In genomic region chr19:54518844-54519243, GRCh38 we compare ENCODE assay signal across 9 cellular contexts. TPM values are rescaled to one million over a fixed set of nuclear protein-coding genes. Genes with fewer than 3 reads are reported as not detected.
A peak's percentile ranks its signal among the peaks of the same experiment; 100 is the strongest.
DNase-seq lines count a peak whose midpoint lies in the region; ATAC-seq and TF ChIP-seq lines count a peak whose summit lies in the region.
"Had no signal": no experiment of that assay in that cellular context is flagged by ENCODE, and none has a peak within 500 bp of the region (broad histone marks: within the 10 kb centered on the region; RNA-seq: fewer than 3 reads in every experiment).

No MANE protein-coding gene starts in this region.

- peaks cover 0 to 27% (median 0%) of the 10 kb centered on the region in 11 experiments; a peak in 7 of 22 replicates for H3K27me3 ChIP-seq in BLaER1 treated with 17β-estradiol and CSF1 and Interleukin-3, amounts not matched to agents 10 nM and 100 nM

- peaks cover 64% of the 10 kb centered on the region for H3K4me1 Mint-ChIP-seq in activated T-cell treated with anti-CD3 and anti-CD28 coated beads, Interleukin-2, amount 50 U/mL, for 72 hours (ENCODE audit: low read depth)

- H3K27ac Mint-ChIP-seq in activated T-cell treated with anti-CD3 and anti-CD28 coated beads, Interleukin-2, amount 50 U/mL, for 72 hours, result no peak overlapping the region

- H3K9ac ChIP-seq in BLaER1 treated with 17β-estradiol and CSF1 and Interleukin-3, amounts not matched to agents 10 nM and 100 nM, result peak overlapping the region in 6 of 11 experiments; percentile 18 to 72 (median 68); a peak in 13 of 22 replicates

- peak; percentile 37 to 61 for DNase-seq in activated T-cell treated with anti-CD3 and anti-CD28 coated beads, Interleukin-2, amount 50 U/mL, for 72 hours
- DNase-seq in lower leg skin (ENCODE audit: low spot score in 2 of 2) (no peak), medulla oblongata (ENCODE audit: extremely low spot score) (no peak), left colon (no peak), DMS114 treated with DMSO at 0.1 percent for 48 hours (lab: John Stamatoyannopoulos, UW; ENCODE audit: unreplicated experiment) (no peak)

- no peaks in the 10 kb centered on the region for H3K36me3 ChIP-seq in BLaER1 treated with 17β-estradiol and CSF1 and Interleukin-3, amounts not matched to agents 10 nM and 100 nM

- H3K4me3 ChIP-seq in BLaER1 treated with 17β-estradiol and CSF1 and Interleukin-3, amounts not matched to agents 10 nM and 100 nM, result no peak overlapping the region; a peak in 2 of 20 replicates
- no peak overlapping the region for H3K4me3 ChIP-seq in lower leg skin (ENCODE audit: low read depth, poor library complexity, severe bottlenecking)

- peak overlapping the region; percentile 46 to 84 for H3K4me3 Mint-ChIP-seq in activated T-cell treated with anti-CD3 and anti-CD28 coated beads, Interleukin-2, amount 50 U/mL, for 72 hours

- TF ChIP-seq POLR2A in lower leg skin (IDR thresholded peaks at IDR 0.05), result no peak

- TF ChIP-seq CTCF in lower leg skin (IDR thresholded peaks at IDR 0.05), result no peak

- no peaks in the 10 kb centered on the region for H3K36me3 Mint-ChIP-seq in activated T-cell treated with anti-CD3 and anti-CD28 coated beads, Interleukin-2, amount 50 U/mL, for 72 hours (ENCODE audit: insufficient read depth in 2 of 2)

- peaks cover 53 to 70% (median 64%) of the 10 kb centered on the region in 10 experiments for H3K4me1 ChIP-seq in BLaER1 treated with 17β-estradiol and CSF1 and Interleukin-3, amounts not matched to agents 10 nM and 100 nM

- no peaks in the 10 kb centered on the region for H3K9me3 ChIP-seq in BLaER1 treated with 17β-estradiol and CSF1 and Interleukin-3, amounts not matched to agents 10 nM and 100 nM (replicated peaks in 1 of 11)

- WGBS in lower leg skin, 2 donors, result 63 to 65% methylated on average over 5 of the region's 5 CpGs

- intact Hi-C loops in lower leg skin (cut with DNase I; ENCODE audit: low total_unique reads), result no loop called here
- intact Hi-C loops in left colon (cut with DNase I, micrococcal nuclease), result no loop called here

- peaks cover 21% of the 10 kb centered on the region for H3K27me3 Mint-ChIP-seq in activated T-cell treated with anti-CD3 and anti-CD28 coated beads, Interleukin-2, amount 50 U/mL, for 72 hours (ENCODE audit: low read depth)

- peak overlapping the region in 8 of 11 experiments; percentile 27 to 83 (median 74); a peak in 14 of 22 replicates for H3K27ac ChIP-seq in BLaER1 treated with 17β-estradiol and CSF1 and Interleukin-3, amounts not matched to agents 10 nM and 100 nM

- H4K20me1 ChIP-seq in BLaER1 treated with 17β-estradiol and CSF1 and Interleukin-3, amounts not matched to agents 10 nM and 100 nM, result no peaks in the 10 kb centered on the region

- ATAC-seq in GM18502 (IDR thresholded peaks at IDR 0.05; ENCODE audit: poor library complexity, unreplicated experiment) (peak; percentile 66), HG03565 (IDR thresholded peaks at IDR 0.05; ENCODE audit: unreplicated experiment) (peak; percentile 47), left colon (no peak)
- peak; percentile 84 to 87 for ATAC-seq in activated T-cell treated with anti-CD3 and anti-CD28 coated beads, Interleukin-2, amount 50 U/mL, for 72 hours (replicated peaks in 1 of 2)

- H3K4me2 ChIP-seq in BLaER1 treated with 17β-estradiol and CSF1 and Interleukin-3, amounts not matched to agents 10 nM and 100 nM, result peak overlapping the region in 10 of 11 experiments; percentile 59 to 96 (median 88); a peak in 20 of 22 replicates

- peaks cover 0 to 2% of the 10 kb centered on the region in 2 donors for H3K9me3 Mint-ChIP-seq in activated T-cell treated with anti-CD3 and anti-CD28 coated beads, Interleukin-2, amount 50 U/mL, for 72 hours

RNA-seq across cellular contexts. Expression of gene LAIR2, which starts 16.2 kb away (rescaled TPM):
- total RNA-seq in activated T-cell treated with anti-CD3 and anti-CD28 coated beads, Interleukin-2, amount 50 U/mL, for 72 hours, result 10 to 100 TPM in 1 of 2 donors, under 1 TPM in 1; 0.83 to 14.2 TPM
- not detected for total RNA-seq in lower leg skin
- not detected for total RNA-seq in left colon

RNA-seq across cellular contexts. Expression of gene CDC42EP5, which starts 45.7 kb away (rescaled TPM):
- under 1 TPM in 1 of 2 donors, not detected in 1; 0.30 TPM for total RNA-seq in activated T-cell treated with anti-CD3 and anti-CD28 coated beads, Interleukin-2, amount 50 U/mL, for 72 hours
- total RNA-seq in lower leg skin (10 to 100 TPM in 2 of 4 donors, 1 to 10 TPM in 2; 5.5 to 21.8 (median 9.6) TPM), left colon (100 to 1,000 TPM; 501 to 569 TPM)
- total RNA-seq: mononuclear cell had no signal

RNA-seq across cellular contexts. Expression of gene LILRA2, which starts 54.7 kb away (rescaled TPM):
- total RNA-seq in activated T-cell treated with anti-CD3 and anti-CD28 coated beads, Interleukin-2, amount 50 U/mL, for 72 hours, result not detected
- total RNA-seq in lower leg skin (1 to 10 TPM in 1 of 4 donors, under 1 TPM in 2, not detected in 1; 0.17 to 1.8 (median 0.93) TPM), left colon (1 to 10 TPM in 1 of 2 donors, under 1 TPM in 1; 0.55 to 1.1 TPM)

RNA-seq across cellular contexts. Expression of gene LENG9, which starts 55.3 kb away (rescaled TPM):
- total RNA-seq in activated T-cell treated with anti-CD3 and anti-CD28 coated beads, Interleukin-2, amount 50 U/mL, for 72 hours, result 1 to 10 TPM; 3.1 to 5.8 TPM
- total RNA-seq in lower leg skin (1 to 10 TPM; 4.5 to 9.2 (median 6.5) TPM), left colon (10 to 100 TPM; 16.7 to 17.1 TPM)

Comparison
In these comparisons a context has a peak if more than half of its experiments do, and no peak if none do; other contexts are left out.
1. DNase-seq: peak in activated T-cell treated with anti-CD3 and anti-CD28 coated beads, Interleukin-2, amount 50 U/mL, for 72 hours (2 of 2); none in lower leg skin (0 of 2), medulla oblongata (single experiment), left colon (0 of 2) and DMS114 treated with DMSO at 0.1 percent for 48 hours (single experiment).
2. RNA of gene CDC42EP5, which starts 45.7 kb away (total RNA-seq): 501 to 569 TPM in left colon; 5.5 to 21.8 TPM in lower leg skin and 0.30 TPM in activated T-cell treated with anti-CD3 and anti-CD28 coated beads, Interleukin-2, amount 50 U/mL, for 72 hours; every median in the first group is over 10 times any median in the second.